ENCODE assay signal across 8 cellular contexts in genomic region chr9:84271004-84271886, GRCh38.
DNase-seq lines count a peak whose midpoint lies in the region; ATAC-seq, FAIRE-seq and TF ChIP-seq lines count a peak whose summit lies in the region.

No MANE protein-coding gene starts in this region.

- H3F3A ChIP-seq in GM23338 (replicated peaks; ENCODE audit: low read depth) = no peaks in the 10 kb centered on the region

- no peaks in the 10 kb centered on the region for H3K36me3 Mint-ChIP-seq in GM23338 (ENCODE audit: low read depth)

- peak; percentile 98 for ATAC-seq in GM23338
- ATAC-seq in GM19324 (IDR thresholded peaks at IDR 0.05; ENCODE audit: low FRiP score, unreplicated experiment) = no peak

- H3K4me2 ChIP-seq in GM23338 = peak overlapping the region; percentile 75

- H2AFZ ChIP-seq in GM23338 = peak overlapping the region; percentile 3; the same call in 1 of the 2 replicates

- H3K4me1 Mint-ChIP-seq in GM23338 = peaks cover 9% of the 10 kb centered on the region; the same call in 2 of the 3 replicates

- no peak for FAIRE-seq in urothelium cell line (lab: Jason Lieb, UNC)

- H3K4me3 Mint-ChIP-seq in GM23338 = peak overlapping the region; percentile 71

- H3K4me3 ChIP-seq in GM12865 (ENCODE audit: low read depth, low read length) (peak overlapping the region; percentile 37), GM23338 (peak overlapping the region; percentile 49)

- H4K20me1 ChIP-seq in GM23338 (replicated peaks; ENCODE audit: insufficient read depth) = no peaks in the 10 kb centered on the region

- H3K4me1 ChIP-seq in GM23338 (ENCODE audit: insufficient read depth) = peaks cover under 1% of the 10 kb centered on the region

- no peaks in the 10 kb centered on the region for H3K36me3 ChIP-seq in GM23338 (ENCODE audit: insufficient read depth)

- peaks cover 8% of the 10 kb centered on the region; the same call in 1 of the 2 replicates for H3K27me3 ChIP-seq in GM23338 (ENCODE audit: insufficient read depth)

- DNase-seq in GM12865 (ENCODE audit: low read depth) (peak; percentile 82), GM23338 (ENCODE audit: low spot score) (peak; percentile 92), NCI-H748 (lab: John Stamatoyannopoulos, UW; ENCODE audit: unreplicated experiment) (peak; percentile 95), cerebellum (ENCODE audit: low spot score) (peak; percentile 32), left kidney (ENCODE audit: low read depth, low spot score) (peak; percentile 92), urothelium cell line (ENCODE audit: low spot score) (no peak)
- DNase-seq in stimulated activated CD4-positive, alpha-beta T cell treated with anti-CD3 and anti-CD28 coated beads, Interleukin-2, amount 100 ng/mL, for 48 hours = peak; percentile 23 to 32

- no peaks in the 10 kb centered on the region for H3K9me2 ChIP-seq in GM23338 (ENCODE audit: insufficient read depth)

- no peak for TF ChIP-seq CTCF in GM12865 (IDR thresholded peaks at IDR 0.05; ENCODE audit: insufficient read depth, low read depth, low read length, missing control alignments)
- TF ChIP-seq CTCF in GM23338 (conservative IDR thresholded peaks at IDR 0.05; ENCODE audit: low read depth in 2 of 2) = no peak

- H3K27me3 Mint-ChIP-seq in GM23338 (ENCODE audit: insufficient read depth, low read depth, poor library complexity) = peaks cover 2% of the 10 kb centered on the region

- H3K79me2 ChIP-seq in GM23338 (replicated peaks; ENCODE audit: insufficient read depth) = no peaks in the 10 kb centered on the region

- no peaks in the 10 kb centered on the region for H3K9me3 Mint-ChIP-seq in GM23338

- H3K27ac Mint-ChIP-seq in GM23338 = no peak overlapping the region

- no peak overlapping the region for H3K27ac ChIP-seq in GM23338 (ENCODE audit: low read depth)

TF ChIP-seq in GM23338, 12 proteins besides CTCF, POLR2A, EP300 and RAD21:
- TF ChIP-seq CREB1 (CRISPR knock-in tag; IDR thresholded peaks at IDR 0.05; ENCODE audit: low read depth) (0 out of 2 replicates have a peak, but pooled peaks have one; percentile 28), ZNF114 (CRISPR knock-in tag; IDR thresholded peaks at IDR 0.05) (no peak)
